In genomic region chr14:61973981-61974380, GRCh38 we compare ENCODE assay signal across 19 cellular contexts.
DNase-seq lines count a peak whose midpoint lies in the region; ATAC-seq and TF ChIP-seq lines count a peak whose summit lies in the region.
"Had no signal": no experiment of that assay in that cellular context is flagged by ENCODE, and none has a peak within 500 bp of the region (broad histone marks: within the 10 kb centered on the region; RNA-seq: fewer than 3 reads in every experiment).

No MANE protein-coding gene starts in this region.

- H3K4me1 ChIP-seq in RWPE2 (ENCODE audit: insufficient read depth, poor library complexity, severe bottlenecking) (no peaks in the 10 kb centered on the region), osteoblast (ENCODE audit: insufficient read depth, low read length) (peaks cover 3% of the 10 kb centered on the region), right atrium auricular region (no peaks in the 10 kb centered on the region)
- H3K4me1 ChIP-seq: lower lobe of right lung had no signal

- peaks cover 0 to 10% (median 7%) of the 10 kb centered on the region in 3 donors for H3K27me3 Mint-ChIP-seq in immature natural killer cell (ENCODE audit: low read depth in 3 of 3)

- no peak overlapping the region for H2AFZ ChIP-seq in osteoblast (ENCODE audit: low read length)
- H2AFZ ChIP-seq: PC-9 had no signal

- H3K9me3 ChIP-seq in RWPE2 (ENCODE audit: severe bottlenecking) (peaks cover 2% of the 10 kb centered on the region), osteoblast (ENCODE audit: low read depth, low read length) (no peaks in the 10 kb centered on the region), right atrium auricular region (peaks cover 0 to 13% of the 10 kb centered on the region in 2 donors)

- H3K4me1 Mint-ChIP-seq in immature natural killer cell, result no peaks in the 10 kb centered on the region
- H3K4me1 Mint-ChIP-seq: B cell, natural killer cell had no signal

- no peak overlapping the region for H3K27ac Mint-ChIP-seq in immature natural killer cell
- H3K27ac Mint-ChIP-seq: B cell, natural killer cell had no signal

- no peaks in the 10 kb centered on the region for H3K79me2 ChIP-seq in osteoblast (ENCODE audit: insufficient read depth, low read length)

- no peak for TF ChIP-seq CTCF in RWPE2 (IDR thresholded peaks at IDR 0.05; ENCODE audit: poor library complexity, severe bottlenecking)
- no peak for TF ChIP-seq CTCF in osteoblast (IDR thresholded peaks at IDR 0.05; ENCODE audit: extremely low read depth, low read depth, low read length)
- no peak for TF ChIP-seq CTCF in right atrium auricular region (IDR thresholded peaks at IDR 0.05)

- H3K27ac ChIP-seq in RWPE2 (ENCODE audit: poor library complexity, severe bottlenecking) (no peak overlapping the region), osteoblast (ENCODE audit: low read depth, low read length) (no peak overlapping the region), right atrium auricular region (no peak overlapping the region)
- H3K27ac ChIP-seq: lower lobe of right lung, PC-9 had no signal

- peak overlapping the region; percentile 30 for H3K4me2 ChIP-seq in osteoblast (ENCODE audit: insufficient read depth, low read length)
- H3K4me2 ChIP-seq: PC-9 had no signal

- H3K4me3 Mint-ChIP-seq in immature natural killer cell, result no peak overlapping the region
- H3K4me3 Mint-ChIP-seq: B cell, brain, natural killer cell had no signal

- no peaks in the 10 kb centered on the region for H4K20me1 ChIP-seq in osteoblast (ENCODE audit: insufficient read depth, low read length)

- DNase-seq in EH (ENCODE audit: low read depth) (peak; percentile 85), RWPE2 (ENCODE audit: low spot score) (no peak), fibroblast of peridontal ligament (ENCODE audit: extremely low read depth) (peak; percentile 45), osteoblast (ENCODE audit: insufficient read length, low spot score, missing footprints) (no peak), right atrium auricular region (ENCODE audit: low spot score) (no peak), NCI-H1092 (lab: John Stamatoyannopoulos, UW) (no peak), immature natural killer cell (no peak), NCI-H146 (lab: John Stamatoyannopoulos, UW) (no peak)
- DNase-seq: activated CD4-positive, alpha-beta T cell treated with anti-CD3 and anti-CD28 coated beads for 4 hours; activated CD8-positive, alpha-beta memory T cell treated with anti-CD3 and anti-CD28 coated beads, Interleukin-2, amount 50 U/mL, for 4 hours; Calu3; GF-D8; lower lobe of right lung; natural killer cell; NCI-H2081; PC-9; T-helper 9 cell had no signal

- H3K27me3 ChIP-seq in RWPE2 (ENCODE audit: insufficient read depth, poor library complexity, severe bottlenecking), result no peaks in the 10 kb centered on the region
- H3K27me3 ChIP-seq in osteoblast (ENCODE audit: insufficient read depth, low read length), result no peaks in the 10 kb centered on the region
- no peaks in the 10 kb centered on the region for H3K27me3 ChIP-seq in right atrium auricular region

- peaks cover 0 to 11% (median 4%) of the 10 kb centered on the region in 3 donors for H3K36me3 Mint-ChIP-seq in immature natural killer cell

- ATAC-seq in RWPE2 (ENCODE audit: low read depth), result peak; percentile 45; the same call in 2 of the 3 replicates
- ATAC-seq: lower lobe of right lung, natural killer cell had no signal

- H3K36me3 ChIP-seq in RWPE2 (ENCODE audit: low read depth) (no peaks in the 10 kb centered on the region), osteoblast (ENCODE audit: insufficient read depth, low read length) (no peaks in the 10 kb centered on the region), right atrium auricular region (no peaks in the 10 kb centered on the region)
- H3K36me3 ChIP-seq: lower lobe of right lung had no signal

- H3K4me3 ChIP-seq in RWPE2 (ENCODE audit: severe bottlenecking) (no peak overlapping the region), osteoblast (ENCODE audit: insufficient read depth, low read length) (no peak overlapping the region), right atrium auricular region (no peak overlapping the region)
- H3K4me3 ChIP-seq: lower lobe of right lung, PC-9 had no signal

- peaks cover 7 to 18% (median 10%) of the 10 kb centered on the region in 6 donors for H3K9me3 Mint-ChIP-seq in immature natural killer cell

Comparison
In these comparisons a context has a peak if more than half of its experiments do, and no peak if none do; other contexts are left out.
1. DNase-seq: peak in EH (single experiment) and fibroblast of peridontal ligament (single experiment); none in RWPE2 (single experiment), osteoblast (single experiment), right atrium auricular region (single experiment), NCI-H1092 (single experiment), immature natural killer cell (0 of 3) and NCI-H146 (single experiment).